In the genomic region with DNA sequence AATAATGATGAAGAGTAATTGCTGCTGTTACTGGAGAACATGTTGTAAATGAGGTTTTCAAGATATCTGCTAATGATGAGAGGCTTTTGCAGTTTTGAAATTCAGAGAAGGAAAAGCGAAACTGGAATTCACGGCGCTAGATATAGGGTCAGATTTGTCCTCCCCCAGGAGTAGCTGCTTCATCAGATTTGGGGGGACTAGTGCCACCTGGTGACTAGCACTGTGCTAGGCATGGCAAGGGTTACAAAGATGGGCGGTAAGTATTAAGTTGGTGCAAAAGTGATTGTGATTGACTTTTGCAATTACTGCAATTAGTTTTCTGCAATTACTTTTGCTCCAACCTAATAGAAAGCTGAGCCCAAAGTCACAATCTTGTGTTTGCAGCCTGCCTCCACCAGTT, we compare ENCODE assay signal across 11 cellular contexts.
A peak's percentile ranks its signal among the peaks of the same experiment; 100 is the strongest.
DNase-seq lines count a peak whose midpoint lies in the region; ATAC-seq and TF ChIP-seq lines count a peak whose summit lies in the region.
"Had no signal": no experiment of that assay in that cellular context is flagged by ENCODE, and none has a peak within 500 bp of the region (broad histone marks: within the 10 kb centered on the region; RNA-seq: fewer than 3 reads in every experiment).

No MANE protein-coding gene starts in this region.

- H3K27me3 Mint-ChIP-seq in activated naive CD8-positive, alpha-beta T cell treated with anti-CD3 and anti-CD28 coated beads, Interleukin-2, amount 50 U/mL, for 24 hours = no peaks in the 10 kb centered on the region
- H3K27me3 Mint-ChIP-seq in CD14-positive monocyte (ENCODE audit: low read depth in 3 of 3) = peaks cover 0 to 1% (median 0%) of the 10 kb centered on the region in 3 donors

- intact Hi-C loops in PC-9 (cut with micrococcal nuclease; ENCODE audit: unreplicated experiment) = loop anchor here (1.0 kb wide), 1 partner anchor 612 kb away; no protein-coding TSS in a partner anchor
- intact Hi-C loops in spleen (cut with DNase I; ENCODE audit: low total_unique reads) = no loop called here
- intact Hi-C loops in CD14-positive monocyte (cut with micrococcal nuclease) = no loop called here

- H3F3A ChIP-seq in PC-9 (ENCODE audit: insufficient read depth, low read depth) = no peaks in the 10 kb centered on the region

- H4K20me1 ChIP-seq in PC-9 (ENCODE audit: insufficient read depth) = no peaks in the 10 kb centered on the region

- CTCF ChIA-PET in PC-9 (lab: Charles Lee) = interaction anchor here (0.6 kb wide), 1 partner anchor 165 kb away, joined by 4 read pairs; no protein-coding TSS in a partner anchor

- no peak for TF ChIP-seq POLR2A in spleen (IDR thresholded peaks at IDR 0.05)

- no peak overlapping the region for H3K9ac ChIP-seq in HUES48 (ENCODE audit: low read depth, low read length)
- H3K9ac ChIP-seq in iPS-18a (ENCODE audit: low read length) = no peak overlapping the region

- TF ChIP-seq CTCF in PC-9 (conservative IDR thresholded peaks at IDR 0.05) (peak; percentile 28; the same call in 1 of the 2 replicates), spleen (IDR thresholded peaks at IDR 0.05 in 8 of 11, conservative IDR thresholded peaks at IDR 0.05 in 3 of 11) (no peak), CD14-positive monocyte (IDR thresholded peaks at IDR 0.05) (no peak)

- no TSS peak for BruUV-seq in PC-9 (replicated peaks; lab: Mats Ljungman, UMichigan)

- H2AFZ ChIP-seq in PC-9 = no peak overlapping the region

- no peak for ATAC-seq in HG02852 (IDR thresholded peaks at IDR 0.05; ENCODE audit: unreplicated experiment)
- no peak for ATAC-seq in activated naive CD8-positive, alpha-beta T cell treated with anti-CD3 and anti-CD28 coated beads, Interleukin-2, amount 50 U/mL, for 24 hours
- ATAC-seq: psoas muscle had no signal

- 75 to 89% (median 80%) methylated on average over 4 of the region's 4 CpGs for WGBS in spleen, 5 donors

- H3K27ac ChIP-seq in HUES48 (ENCODE audit: low read depth, low read length) (peak overlapping the region; percentile 14), PC-9 (no peak overlapping the region), iPS-18a (ENCODE audit: low read length) (no peak overlapping the region), spleen (no peak overlapping the region)
- H3K27ac ChIP-seq: psoas muscle, upper lobe of left lung had no signal

- no peaks in the 10 kb centered on the region for H3K36me3 ChIP-seq in HUES48 (ENCODE audit: control insufficient read depth, insufficient read depth, low read length)
- no peaks in the 10 kb centered on the region for H3K36me3 ChIP-seq in PC-9 (ENCODE audit: low read depth)
- H3K36me3 ChIP-seq in iPS-18a (ENCODE audit: control insufficient read depth, low read depth, low read length) = no peaks in the 10 kb centered on the region
- H3K36me3 ChIP-seq in spleen = no peaks in the 10 kb centered on the region
- H3K36me3 ChIP-seq: upper lobe of left lung had no signal

- peaks cover 5% of the 10 kb centered on the region for H3K9me3 Mint-ChIP-seq in activated naive CD8-positive, alpha-beta T cell treated with anti-CD3 and anti-CD28 coated beads, Interleukin-2, amount 50 U/mL, for 24 hours
- peaks cover 0 to 3% (median 0%) of the 10 kb centered on the region in 7 donors for H3K9me3 Mint-ChIP-seq in CD14-positive monocyte

- POLR2A ChIA-PET in PC-9 (lab: Charles Lee; ENCODE audit: unreplicated experiment) = no interaction called here

- no peaks in the 10 kb centered on the region for H3K9me2 ChIP-seq in PC-9 (ENCODE audit: insufficient read depth)

- H3K27me3 ChIP-seq in HUES48 (ENCODE audit: control insufficient read depth, insufficient read depth, low read length) = no peaks in the 10 kb centered on the region
- no peaks in the 10 kb centered on the region for H3K27me3 ChIP-seq in PC-9 (ENCODE audit: insufficient read depth, low read depth)
- no peaks in the 10 kb centered on the region for H3K27me3 ChIP-seq in iPS-18a (ENCODE audit: control insufficient read depth, insufficient read depth, low read length)
- no peaks in the 10 kb centered on the region for H3K27me3 ChIP-seq in spleen (replicated peaks in 1 of 7)
- H3K27me3 ChIP-seq: upper lobe of left lung had no signal

- no peak overlapping the region for H3K4me3 Mint-ChIP-seq in activated naive CD8-positive, alpha-beta T cell treated with anti-CD3 and anti-CD28 coated beads, Interleukin-2, amount 50 U/mL, for 24 hours
- no peak overlapping the region for H3K4me3 Mint-ChIP-seq in CD14-positive monocyte

- peak; percentile 16 for DNase-seq in Daoy (ENCODE audit: low read depth)
- DNase-seq in PC-9 = no peak
- DNase-seq in spleen = no peak
- DNase-seq in activated naive CD8-positive, alpha-beta T cell treated with anti-CD3 and anti-CD28 coated beads, Interleukin-2, amount 50 U/mL, for 24 hours = no peak
- DNase-seq in CD14-positive monocyte (ENCODE audit: low spot score) = no peak
- DNase-seq: activated T-cell treated with anti-CD3 and anti-CD28 coated beads, Interleukin-2, amount 50 U/mL, for 48 hours; psoas muscle; upper lobe of left lung had no signal

- no peaks in the 10 kb centered on the region for H3K36me3 Mint-ChIP-seq in activated naive CD8-positive, alpha-beta T cell treated with anti-CD3 and anti-CD28 coated beads, Interleukin-2, amount 50 U/mL, for 24 hours (ENCODE audit: low read depth)
- H3K36me3 Mint-ChIP-seq in CD14-positive monocyte = no peaks in the 10 kb centered on the region

- H3K4me2 ChIP-seq in PC-9 = no peak overlapping the region

- no peaks in the 10 kb centered on the region for H3K4me1 Mint-ChIP-seq in activated naive CD8-positive, alpha-beta T cell treated with anti-CD3 and anti-CD28 coated beads, Interleukin-2, amount 50 U/mL, for 24 hours
- H3K4me1 Mint-ChIP-seq in CD14-positive monocyte = no peaks in the 10 kb centered on the region

- H3K9me3 ChIP-seq in HUES48 (ENCODE audit: control insufficient read depth, insufficient read depth, low read length) = peaks cover 9% of the 10 kb centered on the region
- H3K9me3 ChIP-seq in PC-9 (ENCODE audit: insufficient read depth, low read depth) = no peaks in the 10 kb centered on the region
- H3K9me3 ChIP-seq in iPS-18a (ENCODE audit: control insufficient read depth, low read depth, low read length) = no peaks in the 10 kb centered on the region
- H3K9me3 ChIP-seq in spleen = no peaks in the 10 kb centered on the region
- H3K9me3 ChIP-seq: psoas muscle, upper lobe of left lung had no signal

- H3K79me2 ChIP-seq in PC-9 (ENCODE audit: low read depth) = no peaks in the 10 kb centered on the region

- no peak overlapping the region for H3K27ac Mint-ChIP-seq in activated naive CD8-positive, alpha-beta T cell treated with anti-CD3 and anti-CD28 coated beads, Interleukin-2, amount 50 U/mL, for 24 hours
- H3K27ac Mint-ChIP-seq in CD14-positive monocyte = no peak overlapping the region

- H3K4me3 ChIP-seq in HUES48 (ENCODE audit: low read depth, low read length) (peak overlapping the region; percentile 4), PC-9 (no peak overlapping the region), iPS-18a (ENCODE audit: low read length) (peak overlapping the region; percentile 40), spleen (peak overlapping the region in 1 of 8 donors; percentile 19)
- H3K4me3 ChIP-seq: psoas muscle, upper lobe of left lung had no signal

- peaks cover 9% of the 10 kb centered on the region for H3K4me1 ChIP-seq in HUES48 (ENCODE audit: control insufficient read depth, insufficient read depth, low read length)
- no peaks in the 10 kb centered on the region for H3K4me1 ChIP-seq in PC-9 (replicated peaks; ENCODE audit: insufficient read depth)
- H3K4me1 ChIP-seq in iPS-18a (ENCODE audit: control insufficient read depth, low read depth, low read length) = peaks cover 9% of the 10 kb centered on the region
- H3K4me1 ChIP-seq in spleen = no peaks in the 10 kb centered on the region
- H3K4me1 ChIP-seq: psoas muscle, upper lobe of left lung had no signal
